In the genomic region with DNA sequence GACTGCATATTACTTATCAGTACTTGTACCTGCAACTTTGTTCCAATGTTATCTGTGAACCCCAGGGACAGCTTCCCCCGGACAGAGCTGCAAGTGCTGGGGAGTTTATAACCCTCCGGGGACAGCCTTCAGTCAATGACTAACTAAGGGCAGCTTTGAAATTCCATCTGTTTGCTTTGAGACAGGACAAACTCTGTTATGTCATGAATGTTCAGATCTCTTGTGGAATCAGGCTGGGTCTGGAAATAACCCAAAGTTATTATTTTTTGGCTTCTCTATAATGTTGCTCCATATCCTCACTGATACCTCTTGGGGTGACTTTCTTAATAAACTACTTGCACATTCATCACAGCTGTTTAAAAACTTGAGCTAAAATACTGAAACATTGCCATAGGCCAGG, we compare ENCODE assay signal across 15 cellular contexts.
DNase-seq lines count a peak whose midpoint lies in the region; TF ChIP-seq lines count a peak whose summit lies in the region.
"Had no signal": no experiment of that assay in that cellular context is flagged by ENCODE, and none has a peak within 500 bp of the region (broad histone marks: within the 10 kb centered on the region; RNA-seq: fewer than 3 reads in every experiment).

No MANE protein-coding gene starts in this region.

- H3K36me3 Mint-ChIP-seq in nephron progenitor cell (ENCODE audit: low read depth) = peaks cover 17% of the 10 kb centered on the region
- H3K36me3 Mint-ChIP-seq: CD4-positive, alpha-beta memory T cell had no signal

- no peak overlapping the region for H3K27ac ChIP-seq in substantia nigra (ENCODE audit: low read depth, low read length, poor library complexity, severe bottlenecking)
- H3K27ac ChIP-seq: PC-9, SK-N-MC had no signal

- peaks cover 22% of the 10 kb centered on the region for H3K4me1 Mint-ChIP-seq in nephron progenitor cell
- H3K4me1 Mint-ChIP-seq: B cell; CD4-positive, alpha-beta memory T cell had no signal

- DNase-seq in AG09309 (ENCODE audit: low read depth) = peak; percentile 31
- peak; percentile 41 for DNase-seq in M059J (ENCODE audit: low read depth)
- DNase-seq in fibroblast of gingiva (ENCODE audit: low read depth) = peak; percentile 69
- DNase-seq in nephron progenitor cell = peak; percentile 3
- DNase-seq in NCI-H1930 (lab: John Stamatoyannopoulos, UW) = no peak
- no peak for DNase-seq in germinal center (ENCODE audit: low spot score)
- no peak for DNase-seq in DMS79 (lab: John Stamatoyannopoulos, UW)
- DNase-seq in substantia nigra (lab: John Stamatoyannopoulos, UW) = no peak
- DNase-seq: CD4-positive, alpha-beta memory T cell; H7; NCI-H446 treated with DMSO at 0.1 percent for 48 hours; NCI-H748 treated with DMSO at 0.1 percent for 48 hours; PC-9 had no signal

- H3K4me3 ChIP-seq in AG09309 (ENCODE audit: control insufficient read depth, low read depth, low read length) = no peak overlapping the region
- H3K4me3 ChIP-seq: PC-9, SK-N-MC had no signal

- H3K9me3 Mint-ChIP-seq in nephron progenitor cell = peaks cover 32% of the 10 kb centered on the region

- H3K4me3 Mint-ChIP-seq in nephron progenitor cell = no peak overlapping the region
- H3K4me3 Mint-ChIP-seq: B cell; CD4-positive, alpha-beta memory T cell had no signal

- H3K27me3 Mint-ChIP-seq in nephron progenitor cell (ENCODE audit: low read depth, poor library complexity) = no peaks in the 10 kb centered on the region
- H3K27me3 Mint-ChIP-seq: B cell had no signal

- no peak for TF ChIP-seq CTCF in AG09309 (IDR thresholded peaks at IDR 0.05; ENCODE audit: control insufficient read depth, insufficient read depth, low read depth, low read length, missing control alignments)
- TF ChIP-seq CTCF in nephron progenitor cell (IDR thresholded peaks at IDR 0.05) = no peak

- H3K27ac Mint-ChIP-seq in nephron progenitor cell = peak overlapping the region; percentile 17
- H3K27ac Mint-ChIP-seq: B cell; CD4-positive, alpha-beta memory T cell had no signal

Comparison
In these comparisons a context has a peak if more than half of its experiments do, and no peak if none do; other contexts are left out.
1. DNase-seq: peak in AG09309 (single experiment), M059J (single experiment), fibroblast of gingiva (single experiment) and nephron progenitor cell (single experiment); none in NCI-H1930 (0 of 2), germinal center (single experiment), DMS79 (single experiment) and substantia nigra (0 of 49).